Comparison of ENCODE assay signal across 10 cellular contexts in genomic region chr7:157691521-157692155, GRCh38.
A peak's percentile ranks its signal among the peaks of the same experiment; 100 is the strongest.
DNase-seq lines count a peak whose midpoint lies in the region; ATAC-seq and TF ChIP-seq lines count a peak whose summit lies in the region.
"Had no signal": no experiment of that assay in that cellular context is flagged by ENCODE, and none has a peak within 500 bp of the region (broad histone marks: within the 10 kb centered on the region; RNA-seq: fewer than 3 reads in every experiment).

No MANE protein-coding gene starts in this region.

- H3K27me3 ChIP-seq in naive thymus-derived CD4-positive, alpha-beta T cell (ENCODE audit: control insufficient read depth in 2 of 2, insufficient read depth in 2 of 2, low read length in 2 of 2), result peaks cover 10 to 31% of the 10 kb centered on the region in 2 donors

- H3K27me3 Mint-ChIP-seq in stimulated activated naive CD8-positive, alpha-beta T cell treated with anti-CD3 and anti-CD28 coated beads, Interleukin-15, Interleukin-2, amounts not matched to agents 100 ng/mL and 50 ng/mL, for 24 hours, result peaks cover 56% of the 10 kb centered on the region
- H3K27me3 Mint-ChIP-seq in naive thymus-derived CD4-positive, alpha-beta T cell, result peaks cover 30 to 62% (median 48%) of the 10 kb centered on the region in 5 donors

- DNase-seq in stimulated activated naive CD8-positive, alpha-beta T cell treated with anti-CD3 and anti-CD28 coated beads, Interleukin-15, Interleukin-2, amounts not matched to agents 100 U/mL and 50 U/mL, for 24 hours, result no peak
- DNase-seq in choroid plexus epithelial cell (ENCODE audit: low read depth) (peak; percentile 12), NOMO-1 (lab: John Stamatoyannopoulos, UW; ENCODE audit: unreplicated experiment in 2 of 2) (no peak)
- peak in 1 of 9 donors; percentile 19 for DNase-seq in naive thymus-derived CD4-positive, alpha-beta T cell
- no peak for DNase-seq in stimulated activated effector memory CD8-positive, alpha-beta T cell treated with anti-CD3 and anti-CD28 coated beads, Interleukin-12 subunit alpha, Interleukin-12 subunit beta, amount 100 ng/mL, for 72 hours (ENCODE audit: low spot score in 2 of 2)

- no peak overlapping the region for H3K27ac ChIP-seq in naive thymus-derived CD4-positive, alpha-beta T cell (ENCODE audit: low read depth, low read length)
- H3K27ac ChIP-seq: ascending aorta had no signal

- POLR2A ChIA-PET in naive thymus-derived CD4-positive, alpha-beta T cell (lab: Charles Lee), result no interaction called here

- H3K4me3 ChIP-seq in choroid plexus epithelial cell (ENCODE audit: low read depth, low read length), result peak overlapping the region; percentile 47
- H3K4me3 ChIP-seq in naive thymus-derived CD4-positive, alpha-beta T cell (ENCODE audit: low read length), result no peak overlapping the region

- peaks cover 0 to 21% of the 10 kb centered on the region in 2 donors for H3K4me1 ChIP-seq in naive thymus-derived CD4-positive, alpha-beta T cell (ENCODE audit: control insufficient read depth in 2 of 2, insufficient read depth in 2 of 2, low read length in 2 of 2)
- H3K4me1 ChIP-seq: ascending aorta had no signal

- H3K9me3 ChIP-seq in naive thymus-derived CD4-positive, alpha-beta T cell (ENCODE audit: control insufficient read depth in 2 of 3, low read length in 3 of 3), result no peaks in the 10 kb centered on the region
- H3K9me3 ChIP-seq: ascending aorta had no signal

- no peaks in the 10 kb centered on the region for H3K9me3 Mint-ChIP-seq in stimulated activated naive CD8-positive, alpha-beta T cell treated with anti-CD3 and anti-CD28 coated beads, Interleukin-15, Interleukin-2, amounts not matched to agents 100 ng/mL and 50 ng/mL, for 24 hours
- H3K9me3 Mint-ChIP-seq in naive thymus-derived CD4-positive, alpha-beta T cell, result peaks cover 0 to 4% (median 0%) of the 10 kb centered on the region in 11 donors
- no peaks in the 10 kb centered on the region for H3K9me3 Mint-ChIP-seq in stimulated activated effector memory CD8-positive, alpha-beta T cell treated with anti-CD3 and anti-CD28 coated beads, Interleukin-12 subunit alpha, Interleukin-12 subunit beta, amount 100 ng/mL, for 72 hours

- no peaks in the 10 kb centered on the region for H3K36me3 ChIP-seq in naive thymus-derived CD4-positive, alpha-beta T cell (ENCODE audit: control insufficient read depth in 2 of 3, insufficient read depth in 3 of 3, low read length in 3 of 3)
- H3K36me3 ChIP-seq: ascending aorta had no signal

- no peak for TF ChIP-seq CTCF in choroid plexus epithelial cell (conservative IDR thresholded peaks at IDR 0.05; ENCODE audit: low read depth, low read length)

- intact Hi-C loops in naive thymus-derived CD4-positive, alpha-beta T cell (cut with micrococcal nuclease), result loop anchor here (5.0 kb wide), 2 partner anchors 64 to 1884 kb away; no protein-coding TSS in a partner anchor

- H3K4me3 Mint-ChIP-seq in stimulated activated naive CD8-positive, alpha-beta T cell treated with anti-CD3 and anti-CD28 coated beads, Interleukin-15, Interleukin-2, amounts not matched to agents 100 ng/mL and 50 ng/mL, for 24 hours, result peak overlapping the region; percentile 54
- peak overlapping the region; percentile 58 to 84 (median 79) for H3K4me3 Mint-ChIP-seq in naive thymus-derived CD4-positive, alpha-beta T cell
- H3K4me3 Mint-ChIP-seq in stimulated activated effector memory CD8-positive, alpha-beta T cell treated with anti-CD3 and anti-CD28 coated beads, Interleukin-12 subunit alpha, Interleukin-12 subunit beta, amount 100 ng/mL, for 72 hours, result no peak overlapping the region

- no peak overlapping the region for H3K27ac Mint-ChIP-seq in stimulated activated naive CD8-positive, alpha-beta T cell treated with anti-CD3 and anti-CD28 coated beads, Interleukin-15, Interleukin-2, amounts not matched to agents 100 ng/mL and 50 ng/mL, for 24 hours
- H3K27ac Mint-ChIP-seq in naive thymus-derived CD4-positive, alpha-beta T cell, result peak overlapping the region in 2 of 9 donors; percentile 14 to 29
- H3K27ac Mint-ChIP-seq in stimulated activated effector memory CD8-positive, alpha-beta T cell treated with anti-CD3 and anti-CD28 coated beads, Interleukin-12 subunit alpha, Interleukin-12 subunit beta, amount 100 ng/mL, for 72 hours, result no peak overlapping the region

- H3K36me3 Mint-ChIP-seq in stimulated activated naive CD8-positive, alpha-beta T cell treated with anti-CD3 and anti-CD28 coated beads, Interleukin-15, Interleukin-2, amounts not matched to agents 100 ng/mL and 50 ng/mL, for 24 hours (ENCODE audit: low read depth), result no peaks in the 10 kb centered on the region
- no peaks in the 10 kb centered on the region for H3K36me3 Mint-ChIP-seq in naive thymus-derived CD4-positive, alpha-beta T cell
- no peaks in the 10 kb centered on the region for H3K36me3 Mint-ChIP-seq in stimulated activated effector memory CD8-positive, alpha-beta T cell treated with anti-CD3 and anti-CD28 coated beads, Interleukin-12 subunit alpha, Interleukin-12 subunit beta, amount 100 ng/mL, for 72 hours
- H3K36me3 Mint-ChIP-seq: IgD-negative memory B cell had no signal

- peaks cover 27% of the 10 kb centered on the region for H3K4me1 Mint-ChIP-seq in stimulated activated naive CD8-positive, alpha-beta T cell treated with anti-CD3 and anti-CD28 coated beads, Interleukin-15, Interleukin-2, amounts not matched to agents 100 ng/mL and 50 ng/mL, for 24 hours (ENCODE audit: low read depth)
- peaks cover 2 to 41% (median 32%) of the 10 kb centered on the region in 7 donors for H3K4me1 Mint-ChIP-seq in naive thymus-derived CD4-positive, alpha-beta T cell
- no peaks in the 10 kb centered on the region for H3K4me1 Mint-ChIP-seq in stimulated activated effector memory CD8-positive, alpha-beta T cell treated with anti-CD3 and anti-CD28 coated beads, Interleukin-12 subunit alpha, Interleukin-12 subunit beta, amount 100 ng/mL, for 72 hours

- CTCF ChIA-PET in naive thymus-derived CD4-positive, alpha-beta T cell (lab: Charles Lee), result interaction anchor here (0.6 kb wide), 1 partner anchor 81 kb away, joined by 3 read pairs; no protein-coding TSS in a partner anchor

- no peak for ATAC-seq in stimulated activated naive CD8-positive, alpha-beta T cell treated with anti-CD3 and anti-CD28 coated beads, Interleukin-15, Interleukin-2, amounts not matched to agents 100 U/mL and 50 U/mL, for 24 hours
- ATAC-seq in naive thymus-derived CD4-positive, alpha-beta T cell, result no peak
- no peak for ATAC-seq in GM19023 (IDR thresholded peaks at IDR 0.05; ENCODE audit: unreplicated experiment)
- ATAC-seq in stimulated activated effector memory CD8-positive, alpha-beta T cell treated with anti-CD3 and anti-CD28 coated beads, Interleukin-12 subunit alpha, Interleukin-12 subunit beta, amount 100 ng/mL, for 72 hours, result no peak
- ATAC-seq in HG03354 (IDR thresholded peaks at IDR 0.05; ENCODE audit: poor library complexity, severe bottlenecking, unreplicated experiment), result no peak
